Comparison of ENCODE assay signal across 27 cellular contexts in genomic region chr6:76135481-76135880, GRCh38.
"Had no signal": no experiment of that assay in that cellular context is flagged by ENCODE, and none has a peak within 500 bp of the region (broad histone marks: within the 10 kb centered on the region; RNA-seq: fewer than 3 reads in every experiment).

No MANE protein-coding gene starts in this region.

- DNase-seq: stimulated activated CD4-positive, alpha-beta T cell treated with anti-CD3 and anti-CD28 coated beads, Interleukin-2, amount 100 ng/mL, for 48 hours; stimulated activated CD4-positive, alpha-beta T cell treated with anti-CD3 and anti-CD28 coated beads, Interleukin-4, amount 100 ng/mL, for 1 hour; stimulated activated CD4-positive, alpha-beta T cell treated with anti-CD3 and anti-CD28 coated beads, Interleukin-4, amount 100 ng/mL, for 24 hours; stimulated activated CD4-positive, alpha-beta T cell treated with anti-CD3 and anti-CD28 coated beads, Interleukin-4, amount 100 ng/mL, for 4 hours; stimulated activated CD8-positive, alpha-beta memory T cell treated with anti-CD3 and anti-CD28 coated beads, Interleukin-4, amount 100 ng/mL, for 48 hours; stimulated activated naive B cell treated with anti-CD40 and anti-IgM and Interleukin-4, amounts not matched to agents 10 μg/mL and 1 μg/mL and 100 μg/mL, for 72 hours; stimulated activated naive CD4-positive, alpha-beta T cell; stimulated activated naive CD4-positive, alpha-beta T cell treated with Interleukin-2 at 50 U/mL for 16 hours; stimulated activated naive CD8-positive, alpha-beta T cell treated with anti-CD3 and anti-CD28 coated beads, Interleukin-15, amount 100 ng/mL, for 72 hours; stimulated activated naive CD8-positive, alpha-beta T cell treated with anti-CD3 and anti-CD28 coated beads, Interleukin-15, Interleukin-2, amounts not matched to agents 100 U/mL and 50 U/mL, for 24 hours; stomach; substantia nigra; testis; thyroid gland; tibial artery; transverse colon; trophoblast cell; upper lobe of left lung; upper lobe of right lung; uterus had no signal

- H3K4me3 ChIP-seq: stomach, suprapubic skin, testis, thoracic aorta, thyroid gland, tibial artery, tibial nerve, transverse colon, upper lobe of left lung, upper lobe of right lung, uterus, vagina had no signal

- H3K4me1 ChIP-seq: stomach, suprapubic skin, testis, thyroid gland, tibial artery, tibial nerve, transverse colon, upper lobe of left lung, upper lobe of right lung, uterus, vagina had no signal

- FAIRE-seq: urothelium cell line had no signal

- H3K27me3 ChIP-seq: stomach, suprapubic skin, testis, thyroid gland, tibial artery, tibial nerve, transverse colon, upper lobe of left lung, upper lobe of right lung, uterus, vagina had no signal

- H3K36me3 ChIP-seq: stomach, suprapubic skin, thoracic aorta, thyroid gland, tibial artery, tibial nerve, transverse colon, upper lobe of left lung, upper lobe of right lung, uterus, vagina had no signal

- ATAC-seq: stimulated activated effector memory CD8-positive, alpha-beta T cell treated with anti-CD3 and anti-CD28 coated beads, Interleukin-12 subunit alpha, Interleukin-12 subunit beta, amount 100 ng/mL, for 72 hours; stimulated activated memory B cell treated with anti-CD40 and anti-IgM and Interleukin-4, amounts not matched to agents 10 μg/mL and 1 μg/mL and 100 μg/mL, for 72 hours; stimulated activated naive B cell treated with anti-CD40 and anti-IgM and Interleukin-4, amounts not matched to agents 10 μg/mL and 1 μg/mL and 100 μg/mL, for 72 hours; stimulated activated naive CD8-positive, alpha-beta T cell treated with anti-CD3 and anti-CD28 coated beads, Interleukin-15, amount 100 ng/mL, for 72 hours; stimulated activated naive CD8-positive, alpha-beta T cell treated with anti-CD3 and anti-CD28 coated beads, Interleukin-15, Interleukin-2, amounts not matched to agents 100 U/mL and 50 U/mL, for 24 hours; upper lobe of right lung had no signal

- H3K27ac ChIP-seq: stomach, suprapubic skin, testis, thoracic aorta, thyroid gland, tibial artery, tibial nerve, transverse colon, upper lobe of left lung, upper lobe of right lung, uterus, vagina had no signal

- H3K9me3 ChIP-seq: suprapubic skin, testis, thoracic aorta, thyroid gland, tibial artery, transverse colon, upper lobe of left lung, upper lobe of right lung, uterus, vagina had no signal
